18 cellular contexts compared by ENCODE assay signal in genomic region chr2:79906149-79906548, GRCh38.
DNase-seq lines count a peak whose midpoint lies in the region; FAIRE-seq and TF ChIP-seq lines count a peak whose summit lies in the region.
"Had no signal": no experiment of that assay in that cellular context is flagged by ENCODE, and none has a peak within 500 bp of the region (broad histone marks: within the 10 kb centered on the region; RNA-seq: fewer than 3 reads in every experiment).

No MANE protein-coding gene starts in this region.

- H3K36me3 ChIP-seq in BE2C (no peaks in the 10 kb centered on the region), neural progenitor cell (no peaks in the 10 kb centered on the region), esophagus muscularis mucosa (no peaks in the 10 kb centered on the region)
- H3K36me3 ChIP-seq: BLaER1 had no signal

- H3K27ac ChIP-seq in neural progenitor cell (no peak overlapping the region), esophagus muscularis mucosa (replicated peaks in 1 of 4) (no peak overlapping the region)
- H3K27ac ChIP-seq: BLaER1 had no signal

- no peaks in the 10 kb centered on the region for H4K20me1 ChIP-seq in neural progenitor cell (ENCODE audit: low read depth)
- H4K20me1 ChIP-seq: BLaER1 had no signal

- peaks cover 3% of the 10 kb centered on the region for H3K4me1 ChIP-seq in BE2C
- H3K4me1 ChIP-seq in neural progenitor cell, result peaks cover 6% of the 10 kb centered on the region
- H3K4me1 ChIP-seq in esophagus muscularis mucosa, result no peaks in the 10 kb centered on the region

- H2AFZ ChIP-seq in neural progenitor cell (replicated peaks), result no peak overlapping the region
- H2AFZ ChIP-seq: GM23338 had no signal

- H3K27me3 ChIP-seq in BE2C (no peaks in the 10 kb centered on the region), neural progenitor cell (no peaks in the 10 kb centered on the region), esophagus muscularis mucosa (peaks cover 0 to 9% (median 0%) of the 10 kb centered on the region in 4 donors)
- H3K27me3 ChIP-seq: BLaER1 had no signal

- H3K36me3 Mint-ChIP-seq in glutamatergic neuron (ENCODE audit: unreplicated experiment) (no peaks in the 10 kb centered on the region), neural progenitor cell (peaks cover 1% of the 10 kb centered on the region)
- H3K36me3 Mint-ChIP-seq in T-helper 2 cell treated with Interferon-gamma antibody and Interleukin-4, amounts not matched to agents 5 μg/mL and 100 μg/mL, for 36 hours (ENCODE audit: low read depth), result no peaks in the 10 kb centered on the region
- H3K36me3 Mint-ChIP-seq: CD14-positive monocyte; CD4-positive, alpha-beta memory T cell had no signal

- peaks cover 8% of the 10 kb centered on the region for H3K4me1 Mint-ChIP-seq in glutamatergic neuron (ENCODE audit: low read depth, unreplicated experiment)
- peaks cover 14% of the 10 kb centered on the region for H3K4me1 Mint-ChIP-seq in neural progenitor cell
- H3K4me1 Mint-ChIP-seq in T-helper 2 cell treated with Interferon-gamma antibody and Interleukin-4, amounts not matched to agents 5 μg/mL and 100 μg/mL, for 36 hours (ENCODE audit: low read depth), result no peaks in the 10 kb centered on the region
- H3K4me1 Mint-ChIP-seq: CD14-positive monocyte; CD4-positive, alpha-beta memory T cell; GM23338 had no signal

- TF ChIP-seq CTCF in BE2C (IDR thresholded peaks at IDR 0.05; ENCODE audit: low read depth, low read length) (no peak), glutamatergic neuron (IDR thresholded peaks at IDR 0.05; ENCODE audit: partially characterized antibody, unreplicated experiment) (no peak), neural progenitor cell (IDR thresholded peaks at IDR 0.05) (no peak), esophagus muscularis mucosa (IDR thresholded peaks at IDR 0.05) (no peak), GM13977 (IDR thresholded peaks at IDR 0.05; ENCODE audit: extremely low read depth, insufficient read depth, missing control alignments) (no peak)

- H3K27me3 Mint-ChIP-seq in glutamatergic neuron (ENCODE audit: unreplicated experiment) (peaks cover 2% of the 10 kb centered on the region), neural progenitor cell (ENCODE audit: insufficient read depth, low read depth) (no peaks in the 10 kb centered on the region)
- H3K27me3 Mint-ChIP-seq in T-helper 2 cell treated with Interferon-gamma antibody and Interleukin-4, amounts not matched to agents 5 μg/mL and 100 μg/mL, for 36 hours (ENCODE audit: low read depth), result no peaks in the 10 kb centered on the region
- H3K27me3 Mint-ChIP-seq: CD4-positive, alpha-beta memory T cell had no signal

- H3K4me3 ChIP-seq in BE2C (ENCODE audit: low read depth, low read length), result no peak overlapping the region
- H3K4me3 ChIP-seq in neural progenitor cell, result no peak overlapping the region
- H3K4me3 ChIP-seq in esophagus muscularis mucosa, result no peak overlapping the region
- H3K4me3 ChIP-seq: BLaER1, GM23338 had no signal

- no peak overlapping the region for H3K4me2 ChIP-seq in neural progenitor cell
- H3K4me2 ChIP-seq: BLaER1, GM23338 had no signal

- no peaks in the 10 kb centered on the region for H3F3A ChIP-seq in neural progenitor cell (ENCODE audit: low read depth)

- peak; percentile 20 for FAIRE-seq in urothelium cell line (lab: Jason Lieb, UNC)
- FAIRE-seq: A204.1, GM12892, H54 had no signal

- peak overlapping the region; percentile 78 for H3K27ac Mint-ChIP-seq in glutamatergic neuron (ENCODE audit: unreplicated experiment)
- peak overlapping the region; percentile 34 for H3K27ac Mint-ChIP-seq in neural progenitor cell
- H3K27ac Mint-ChIP-seq in T-helper 2 cell treated with Interferon-gamma antibody and Interleukin-4, amounts not matched to agents 5 μg/mL and 100 μg/mL, for 36 hours, result no peak overlapping the region
- H3K27ac Mint-ChIP-seq: CD14-positive monocyte; CD4-positive, alpha-beta memory T cell; GM23338 had no signal

- H3K79me2 ChIP-seq in neural progenitor cell (ENCODE audit: low read depth), result no peaks in the 10 kb centered on the region

- H3K9ac ChIP-seq in neural progenitor cell, result no peak overlapping the region
- H3K9ac ChIP-seq: BLaER1 had no signal

- in situ Hi-C loops in GM13977 (cut with MboI; ENCODE audit: low pct_unique_long_range_greater_than_20kb, low sequenced_read_pairs, unreplicated experiment), result no loop called here

- no peak overlapping the region for H3K4me3 Mint-ChIP-seq in glutamatergic neuron (ENCODE audit: unreplicated experiment)
- no peak overlapping the region for H3K4me3 Mint-ChIP-seq in neural progenitor cell
- no peak overlapping the region for H3K4me3 Mint-ChIP-seq in T-helper 2 cell treated with Interferon-gamma antibody and Interleukin-4, amounts not matched to agents 5 μg/mL and 100 μg/mL, for 36 hours
- H3K4me3 Mint-ChIP-seq: CD14-positive monocyte; CD4-positive, alpha-beta memory T cell; GM23338 had no signal

- no peak for TF ChIP-seq POLR2A in esophagus muscularis mucosa (IDR thresholded peaks at IDR 0.05; ENCODE audit: low read depth)

- no peak for TF ChIP-seq EP300 in esophagus muscularis mucosa (IDR thresholded peaks at IDR 0.05)

- DNase-seq in BE2C, result peak; percentile 15
- DNase-seq in glutamatergic neuron, result no peak
- no peak for DNase-seq in neural progenitor cell (ENCODE audit: low spot score)
- no peak for DNase-seq in urothelium cell line (ENCODE audit: low spot score)
- DNase-seq in T-helper 2 cell treated with Interferon-gamma antibody and Interleukin-4, amounts not matched to agents 5 μg/mL and 100 μg/mL, for 36 hours (ENCODE audit: low spot score), result no peak
- no peak for DNase-seq in esophagus muscularis mucosa (ENCODE audit: extremely low spot score)
- no peak for DNase-seq in GM13977 (ENCODE audit: low spot score)
- DNase-seq: ACHN; CD4-positive, alpha-beta memory T cell; DMS153; GDM1; HCEC 1CT had no signal

- intact Hi-C loops in esophagus muscularis mucosa (cut with DNase I), result no loop called here

- H3K9me3 Mint-ChIP-seq in glutamatergic neuron (ENCODE audit: unreplicated experiment), result peaks cover 4% of the 10 kb centered on the region
- no peaks in the 10 kb centered on the region for H3K9me3 Mint-ChIP-seq in neural progenitor cell
- H3K9me3 Mint-ChIP-seq in T-helper 2 cell treated with Interferon-gamma antibody and Interleukin-4, amounts not matched to agents 5 μg/mL and 100 μg/mL, for 36 hours, result no peaks in the 10 kb centered on the region
- H3K9me3 Mint-ChIP-seq: GM23338 had no signal

- H3K9me3 ChIP-seq in BE2C (no peaks in the 10 kb centered on the region), neural progenitor cell (ENCODE audit: low read depth) (no peaks in the 10 kb centered on the region), esophagus muscularis mucosa (no peaks in the 10 kb centered on the region)
- H3K9me3 ChIP-seq: BLaER1 had no signal

- 72% methylated on average over 6 of the region's 6 CpGs for WGBS in esophagus muscularis mucosa
